ENCODE assay signal across 7 cellular contexts in genomic region chr2:134137182-134137595, GRCh38.
A peak's percentile ranks its signal among the peaks of the same experiment; 100 is the strongest.
DNase-seq lines count a peak whose midpoint lies in the region; ATAC-seq and TF ChIP-seq lines count a peak whose summit lies in the region.

No MANE protein-coding gene starts in this region.

- H3K4me1 Mint-ChIP-seq in HFFc6 (ENCODE audit: low read depth) = peaks cover 67% of the 10 kb centered on the region
- peaks cover 69% of the 10 kb centered on the region for H3K4me1 Mint-ChIP-seq in T-helper 17 cell

- H3K36me3 Mint-ChIP-seq in HFFc6 (ENCODE audit: low read depth) = peaks cover 23% of the 10 kb centered on the region
- H3K36me3 Mint-ChIP-seq in T-helper 17 cell (ENCODE audit: low read depth) = peaks cover 3% of the 10 kb centered on the region

- intact Hi-C loops in sciatic nerve (cut with DNase I) = loop anchor here (10.0 kb wide), 1 partner anchor 108 kb away; no protein-coding TSS in a partner anchor

- TF ChIP-seq CTCF in HFFc6 (IDR thresholded peaks at IDR 0.05) (no peak), foreskin fibroblast (IDR thresholded peaks at IDR 0.05; ENCODE audit: low read depth, low read length) (no peak)

- H3K4me3 Mint-ChIP-seq in HFFc6 (peak overlapping the region; percentile 87), T-helper 17 cell (peak overlapping the region; percentile 86)

- H3K9me3 ChIP-seq in T-helper 17 cell (ENCODE audit: control insufficient read depth, low read length, poor library complexity, severe bottlenecking) = no peaks in the 10 kb centered on the region

- no peaks in the 10 kb centered on the region for H3K9me3 Mint-ChIP-seq in HFFc6

- peak overlapping the region; percentile 94 for H3K27ac Mint-ChIP-seq in HFFc6
- peak overlapping the region; percentile 87 for H3K27ac Mint-ChIP-seq in T-helper 17 cell

- DNase-seq in HFFc6 (peak; percentile 74), T-helper 17 cell (no peak), foreskin fibroblast (peak; percentile 74 to 86), sciatic nerve (ENCODE audit: low spot score) (no peak), ACHN (no peak), NCI-H146 treated with DMSO at 0.1 percent for 48 hours (lab: John Stamatoyannopoulos, UW; ENCODE audit: unreplicated experiment) (no peak), DMS53 treated with DMSO at 0.1 percent for 48 hours (lab: John Stamatoyannopoulos, UW; ENCODE audit: unreplicated experiment) (no peak)

- H3K4me3 ChIP-seq in foreskin fibroblast (ENCODE audit: low read depth in 1 of 2, low read length in 2 of 2) = peak overlapping the region; percentile 32 to 39

- H3K27me3 Mint-ChIP-seq in HFFc6 (ENCODE audit: insufficient read depth) (no peaks in the 10 kb centered on the region; the same call in 1 of the 2 replicates), T-helper 17 cell (no peaks in the 10 kb centered on the region)

- ATAC-seq in T-helper 17 cell = peak; percentile 56
- ATAC-seq in sciatic nerve = peak; percentile 67

- in situ Hi-C loops in ACHN (cut with HindIII; ENCODE audit: low pct_ligation_motif_present, low pct_unique_long_range_greater_than_20kb, low sequenced_read_pairs) = no loop called here

Comparison
In these comparisons a context has a peak if more than half of its experiments do, and no peak if none do; other contexts are left out.
1. DNase-seq: peak in HFFc6 (single experiment) and foreskin fibroblast (2 of 2); none in T-helper 17 cell (0 of 3), sciatic nerve (single experiment), ACHN (single experiment), NCI-H146 treated with DMSO at 0.1 percent for 48 hours (single experiment) and DMS53 treated with DMSO at 0.1 percent for 48 hours (single experiment).